Comparison of ENCODE assay signal across 15 cellular contexts in genomic region chr14:72559227-72559626, GRCh38.
DNase-seq lines count a peak whose midpoint lies in the region; ATAC-seq and TF ChIP-seq lines count a peak whose summit lies in the region.
"Had no signal": no experiment of that assay in that cellular context is flagged by ENCODE, and none has a peak within 500 bp of the region (broad histone marks: within the 10 kb centered on the region; RNA-seq: fewer than 3 reads in every experiment).

No MANE protein-coding gene starts in this region.

- no peak overlapping the region for H3K27ac Mint-ChIP-seq in endodermal cell
- H3K27ac Mint-ChIP-seq: activated T-helper 1 cell treated with anti-CD3 and anti-CD28 coated beads, Interleukin-12 subunit alpha, Interleukin-12 subunit beta, Interleukin-2, Interleukin-4 antibody, amounts not matched to agents 30 ng/mL and 10 ng/mL and 1 ng/mL, durations not matched to agents 14 hours and 24 hours and 36 hours had no signal

- H3K27me3 ChIP-seq in endodermal cell (ENCODE audit: control insufficient read depth, insufficient read depth, low read length, poor library complexity, severe bottlenecking): no peaks in the 10 kb centered on the region
- H3K27me3 ChIP-seq in psoas muscle (ENCODE audit: insufficient read depth in 3 of 3, low read length in 2 of 3): no peaks in the 10 kb centered on the region
- H3K27me3 ChIP-seq: cardiac muscle cell had no signal

- DNase-seq in ELF-1 (ENCODE audit: low read depth, low spot score): peak; percentile 34
- peak; percentile 66 for DNase-seq in MV-4-11 (lab: John Stamatoyannopoulos, UW)
- DNase-seq in endodermal cell: peak; percentile 55
- no peak for DNase-seq in psoas muscle
- DNase-seq in NCI-H187 treated with DMSO at 0.1 percent for 48 hours (lab: John Stamatoyannopoulos, UW): no peak
- DNase-seq in NCI-H1092 treated with DMSO at 0.1 percent for 48 hours (lab: John Stamatoyannopoulos, UW): no peak
- no peak for DNase-seq in NCI-H69 (lab: John Stamatoyannopoulos, UW)
- DNase-seq in activated CD4-positive, alpha-beta T cell treated with anti-CD3 and anti-CD28 coated beads for 4 hours: no peak
- DNase-seq: COR-L47; H7; SHP77 treated with DMSO at 0.1 percent for 48 hours; stimulated activated naive CD4-positive, alpha-beta T cell treated with Interleukin-2 at 50 U/mL for 16 hours had no signal

- H3K9me3 Mint-ChIP-seq in endodermal cell: no peaks in the 10 kb centered on the region
- H3K9me3 Mint-ChIP-seq: activated T-helper 1 cell treated with anti-CD3 and anti-CD28 coated beads, Interleukin-12 subunit alpha, Interleukin-12 subunit beta, Interleukin-2, Interleukin-4 antibody, amounts not matched to agents 30 ng/mL and 10 ng/mL and 1 ng/mL, durations not matched to agents 14 hours and 24 hours and 36 hours; neural crest cell had no signal

- no peak overlapping the region for H3K9ac ChIP-seq in endodermal cell (ENCODE audit: extremely low read depth, low read length, poor library complexity, severe bottlenecking)

- H3K4me1 ChIP-seq in endodermal cell (ENCODE audit: control insufficient read depth, insufficient read depth, low read length) (no peaks in the 10 kb centered on the region), psoas muscle (peaks cover 15% of the 10 kb centered on the region)

- peaks cover 19% of the 10 kb centered on the region for H3K4me1 Mint-ChIP-seq in endodermal cell

- no peaks in the 10 kb centered on the region for H3K36me3 ChIP-seq in endodermal cell (ENCODE audit: control insufficient read depth, insufficient read depth, low read length)
- no peaks in the 10 kb centered on the region for H3K36me3 ChIP-seq in psoas muscle (ENCODE audit: insufficient read depth in 1 of 2, low read depth in 1 of 2)
- H3K36me3 ChIP-seq: cardiac muscle cell had no signal

- H3K9me3 ChIP-seq in endodermal cell (ENCODE audit: control insufficient read depth, low read length): no peaks in the 10 kb centered on the region
- H3K9me3 ChIP-seq in psoas muscle: no peaks in the 10 kb centered on the region

- no peak overlapping the region for H3K4me3 Mint-ChIP-seq in endodermal cell
- H3K4me3 Mint-ChIP-seq: activated T-helper 1 cell treated with anti-CD3 and anti-CD28 coated beads, Interleukin-12 subunit alpha, Interleukin-12 subunit beta, Interleukin-2, Interleukin-4 antibody, amounts not matched to agents 30 ng/mL and 10 ng/mL and 1 ng/mL, durations not matched to agents 14 hours and 24 hours and 36 hours; neural crest cell had no signal

- peak; percentile 19 to 50 (median 32) for ATAC-seq in psoas muscle

- H3K27ac ChIP-seq in endodermal cell (ENCODE audit: low read depth, low read length) (no peak overlapping the region), psoas muscle (no peak overlapping the region)

- no peaks in the 10 kb centered on the region for H3K36me3 Mint-ChIP-seq in endodermal cell (ENCODE audit: low read depth)

- WGBS in endodermal cell (ENCODE audit: insufficient coverage in 1 of 2, insufficient read length in 1 of 2), 2 experiments: 78 to 83% methylated on average over 5 to 10 of the region's 10 CpGs
- 42 to 47% (median 47%) methylated on average over 10 of the region's 10 CpGs for WGBS in psoas muscle, 3 donors

- intact Hi-C loops in psoas muscle (cut with DNase I): no loop called here

- H3K27me3 Mint-ChIP-seq in endodermal cell (ENCODE audit: insufficient read depth): peaks cover 3% of the 10 kb centered on the region

- H3K4me3 ChIP-seq in endodermal cell (ENCODE audit: low read length) (no peak overlapping the region), psoas muscle (no peak overlapping the region)
- H3K4me3 ChIP-seq: cardiac muscle cell had no signal

- TF ChIP-seq CTCF in endodermal cell (conservative IDR thresholded peaks at IDR 0.05): no peak
- TF ChIP-seq CTCF in psoas muscle (IDR thresholded peaks at IDR 0.05): no peak

Comparison
In these comparisons a context has a peak if more than half of its experiments do, and no peak if none do; other contexts are left out.
1. DNase-seq: peak in ELF-1 (single experiment), MV-4-11 (single experiment) and endodermal cell (single experiment); none in psoas muscle (0 of 2), NCI-H187 treated with DMSO at 0.1 percent for 48 hours (single experiment), NCI-H1092 treated with DMSO at 0.1 percent for 48 hours (single experiment), NCI-H69 (single experiment) and activated CD4-positive, alpha-beta T cell treated with anti-CD3 and anti-CD28 coated beads for 4 hours (0 of 2).